ENCODE assay signal across 8 cellular contexts in genomic region chr3:33441322-33441976, GRCh38. TPM values are rescaled to one million over a fixed set of nuclear protein-coding genes. Genes with fewer than 3 reads are reported as not detected.
DNase-seq lines count a peak whose midpoint lies in the region; ATAC-seq and TF ChIP-seq lines count a peak whose summit lies in the region.

No MANE protein-coding gene starts in this region.

- H3K27me3 ChIP-seq in ACC112 (ENCODE audit: insufficient read depth, low read length) (no peaks in the 10 kb centered on the region), MG63 (no peaks in the 10 kb centered on the region), ectodermal cell (ENCODE audit: control insufficient read depth, insufficient read depth, low read length, poor library complexity, severe bottlenecking) (no peaks in the 10 kb centered on the region), muscle layer of colon (ENCODE audit: control insufficient read depth in 1 of 2, insufficient read depth in 2 of 2, low read length in 2 of 2) (no peaks in the 10 kb centered on the region)

- ATAC-seq in HG03565 (IDR thresholded peaks at IDR 0.05; ENCODE audit: unreplicated experiment): no peak
- no peak for ATAC-seq in HG03159 (IDR thresholded peaks at IDR 0.05; ENCODE audit: unreplicated experiment)

- H3K4me1 ChIP-seq in ACC112 (ENCODE audit: control insufficient read depth, insufficient read depth, low read length, unreplicated experiment) (peaks cover 16% of the 10 kb centered on the region), ectodermal cell (ENCODE audit: control insufficient read depth, insufficient read depth, low read length) (no peaks in the 10 kb centered on the region), muscle layer of colon (ENCODE audit: insufficient read depth, low read length) (peaks cover 34% of the 10 kb centered on the region)

- peak overlapping the region; percentile 92 for H3K9ac ChIP-seq in muscle layer of colon (ENCODE audit: low read length)

- H3K4me3 ChIP-seq in ACC112 (ENCODE audit: low read depth, low read length) (peak overlapping the region; percentile 81), MG63 (peak overlapping the region; percentile 78), ectodermal cell (ENCODE audit: insufficient read depth, low read depth, low read length) (peak overlapping the region; percentile 98), muscle layer of colon (ENCODE audit: low read depth in 1 of 2, low read length in 2 of 2) (peak overlapping the region; percentile 71 to 97)

- H3K27ac ChIP-seq in ACC112 (ENCODE audit: low read depth, low read length) (peak overlapping the region; percentile 96), ectodermal cell (ENCODE audit: insufficient read depth, low read depth, low read length, poor library complexity, severe bottlenecking) (peak overlapping the region; percentile 93), muscle layer of colon (ENCODE audit: low read depth, low read length) (peak overlapping the region; percentile 98)

- 60 to 61% methylated on average over 21 of the region's 21 CpGs for WGBS in ectodermal cell, 2 experiments

- DNase-seq in MG63: no peak
- DNase-seq in globus pallidus (ENCODE audit: low spot score): no peak
- no peak for DNase-seq in HEK293T (ENCODE audit: extremely low spot score)

- CTCF ChIA-PET in HEK293T (lab: Yijun Ruan, JAX): no interaction called here

- peak overlapping the region; percentile 74 for H2AFZ ChIP-seq in ACC112 (ENCODE audit: low read length, unreplicated experiment)

- POLR2A ChIA-PET in HEK293T (lab: Yijun Ruan, JAX): interaction anchor here (0.9 to 4.9 kb wide), 5 partner anchors 10 to 92 kb away, joined by 3 to 54 read pairs (median 4); no protein-coding TSS in a partner anchor

- H3K9me3 ChIP-seq in MG63 (no peaks in the 10 kb centered on the region), ectodermal cell (ENCODE audit: control insufficient read depth, low read length) (no peaks in the 10 kb centered on the region), muscle layer of colon (ENCODE audit: low read length) (no peaks in the 10 kb centered on the region)

- H3K36me3 ChIP-seq in ACC112 (ENCODE audit: insufficient read depth, low read length) (no peaks in the 10 kb centered on the region), MG63 (peaks cover 1% of the 10 kb centered on the region; the same call in 1 of the 2 replicates), ectodermal cell (ENCODE audit: control insufficient read depth, insufficient read depth, low read length) (no peaks in the 10 kb centered on the region), muscle layer of colon (ENCODE audit: insufficient read depth, low read length) (no peaks in the 10 kb centered on the region)

- H3K79me2 ChIP-seq in ACC112 (ENCODE audit: control insufficient read depth, insufficient read depth, low read length, unreplicated experiment): peaks cover 34% of the 10 kb centered on the region

TF ChIP-seq in HEK293T, 16 proteins besides CTCF, POLR2A, EP300 and RAD21:
- TF ChIP-seq ZNF384 (IDR thresholded peaks at IDR 0.05): no peak
- no peak for TF ChIP-seq LEF1 (IDR thresholded peaks at IDR 0.05; ENCODE audit: borderline replicate concordance)
- no peak for TF ChIP-seq FOXA1 (IDR thresholded peaks at IDR 0.05)
- no peak; the same call in 1 of the 2 replicates for TF ChIP-seq L3MBTL2 (conservative IDR thresholded peaks at IDR 0.05)
- TF ChIP-seq NFRKB (IDR thresholded peaks at IDR 0.05): no peak
- TF ChIP-seq FOXM1 (IDR thresholded peaks at IDR 0.05; ENCODE audit: borderline replicate concordance): no peak
- no peak for TF ChIP-seq BHLHE40 (IDR thresholded peaks at IDR 0.05; ENCODE audit: borderline replicate concordance)
- no peak for TF ChIP-seq ELF4 (IDR thresholded peaks at IDR 0.05)
- TF ChIP-seq SP1 (IDR thresholded peaks at IDR 0.05): no peak
- no peak for TF ChIP-seq ARNT (IDR thresholded peaks at IDR 0.05)
- no peak for TF ChIP-seq CTBP1 (IDR thresholded peaks at IDR 0.05; ENCODE audit: borderline replicate concordance)
- no peak for TF ChIP-seq TARDBP (IDR thresholded peaks at IDR 0.05)
- no peak for TF ChIP-seq PKNOX1 (IDR thresholded peaks at IDR 0.05)
TF ChIP-seq in HEK293T: peak in this region for 0.

RNA-seq across cellular contexts. Expression of gene UBP1, which starts 1.2 kb away (rescaled TPM):
- 44.8 and 50.2 TPM in 2 replicates for total RNA-seq in MG63 (2014; rRNA removed; shearing (Covaris generic); ENCODE audit: low replicate concordance)
- 81.1 TPM for polyA plus RNA-seq in ectodermal cell (2013, experiment 1 of 4)
- 77.1 TPM for polyA plus RNA-seq in ectodermal cell (2013, experiment 2 of 4)
- 53.8 TPM for polyA plus RNA-seq in ectodermal cell (2013, experiment 3 of 4)
- polyA plus RNA-seq in ectodermal cell (2013, experiment 4 of 4): 65.8 TPM
